8 cellular contexts compared by ENCODE assay signal in genomic region chr7:92695308-92696261, GRCh38.
DNase-seq lines count a peak whose midpoint lies in the region; ATAC-seq and TF ChIP-seq lines count a peak whose summit lies in the region.

No MANE protein-coding gene starts in this region.

- H3K27ac Mint-ChIP-seq in activated naive CD4-positive, alpha-beta T cell treated with anti-CD3 and anti-CD28 coated beads, Interleukin-2, amount 50 U/mL, for 72 hours = peak overlapping the region; percentile 3 to 71

- peak overlapping the region; percentile 2 for H2AFZ ChIP-seq in osteoblast (ENCODE audit: low read length)

- peaks cover 2 to 6% of the 10 kb centered on the region in 2 donors for H3K9me3 Mint-ChIP-seq in activated naive CD4-positive, alpha-beta T cell treated with anti-CD3 and anti-CD28 coated beads, Interleukin-2, amount 50 U/mL, for 72 hours

- H3K27ac ChIP-seq in osteoblast (ENCODE audit: low read depth, low read length) = peak overlapping the region; percentile 89

- H3K4me3 ChIP-seq in BE2C (ENCODE audit: low read depth, low read length) (peak overlapping the region; percentile 68), osteoblast (ENCODE audit: insufficient read depth, low read length) (peak overlapping the region; percentile 69)

- H3K27me3 ChIP-seq in BE2C = no peaks in the 10 kb centered on the region
- no peaks in the 10 kb centered on the region for H3K27me3 ChIP-seq in osteoblast (ENCODE audit: insufficient read depth, low read length)

- no peaks in the 10 kb centered on the region for H4K20me1 ChIP-seq in osteoblast (ENCODE audit: insufficient read depth, low read length)

- intact Hi-C loops in Right ventricle myocardium superior (cut with DNase I) = loop anchor here (10.0 kb wide), 1 partner anchor 89 kb away; no protein-coding TSS in a partner anchor

- no peaks in the 10 kb centered on the region for H3K9me3 ChIP-seq in BE2C
- no peaks in the 10 kb centered on the region for H3K9me3 ChIP-seq in osteoblast (ENCODE audit: low read depth, low read length)

- H3K4me1 ChIP-seq in BE2C (peaks cover 30% of the 10 kb centered on the region), osteoblast (ENCODE audit: insufficient read depth, low read length) (peaks cover 51% of the 10 kb centered on the region)

- H3K36me3 ChIP-seq in BE2C (0 out of 2 replicates have a peak, but pooled peaks cover 2% of the 10 kb centered on the region), osteoblast (ENCODE audit: insufficient read depth, low read length) (no peaks in the 10 kb centered on the region)

- TF ChIP-seq CTCF in BE2C (IDR thresholded peaks at IDR 0.05; ENCODE audit: low read depth, low read length) (no peak), osteoblast (IDR thresholded peaks at IDR 0.05; ENCODE audit: extremely low read depth, low read depth, low read length) (no peak)

- H3K4me2 ChIP-seq in osteoblast (ENCODE audit: insufficient read depth, low read length) = peak overlapping the region; percentile 85

- DNase-seq in BE2C (peak; percentile 56), Right ventricle myocardium superior (peak; percentile 47), osteoblast (ENCODE audit: insufficient read length, low spot score, missing footprints) (peak; percentile 55), NCI-H2029 (lab: John Stamatoyannopoulos, UW) (no peak)
- DNase-seq in activated naive CD4-positive, alpha-beta T cell treated with anti-CD3 and anti-CD28 coated beads, Interleukin-2, amount 50 U/mL, for 72 hours (ENCODE audit: low spot score in 2 of 2) = no peak
- no peak for DNase-seq in stimulated activated CD4-positive, alpha-beta T cell treated with anti-CD3 and anti-CD28 coated beads, Interleukin-4, amount 100 ng/mL, for 24 hours

- peak; percentile 44 for ATAC-seq in HG03432 (IDR thresholded peaks at IDR 0.05; ENCODE audit: unreplicated experiment)
- ATAC-seq in activated naive CD4-positive, alpha-beta T cell treated with anti-CD3 and anti-CD28 coated beads, Interleukin-2, amount 50 U/mL, for 72 hours = peak; percentile 28 to 30
- peak; percentile 59 for ATAC-seq in Right ventricle myocardium superior (ENCODE audit: poor library complexity)
- no peak for ATAC-seq in GM21529 (IDR thresholded peaks at IDR 0.05; ENCODE audit: unreplicated experiment)

- peaks cover 4 to 42% of the 10 kb centered on the region in 2 donors for H3K36me3 Mint-ChIP-seq in activated naive CD4-positive, alpha-beta T cell treated with anti-CD3 and anti-CD28 coated beads, Interleukin-2, amount 50 U/mL, for 72 hours

- H3K79me2 ChIP-seq in osteoblast (ENCODE audit: insufficient read depth, low read length) = peaks cover 51% of the 10 kb centered on the region

Comparison
In these comparisons a context has a peak if more than half of its experiments do, and no peak if none do; other contexts are left out.
1. DNase-seq: peak in BE2C (single experiment), Right ventricle myocardium superior (single experiment) and osteoblast (single experiment); none in activated naive CD4-positive, alpha-beta T cell treated with anti-CD3 and anti-CD28 coated beads, Interleukin-2, amount 50 U/mL, for 72 hours (0 of 2), stimulated activated CD4-positive, alpha-beta T cell treated with anti-CD3 and anti-CD28 coated beads, Interleukin-4, amount 100 ng/mL, for 24 hours (single experiment) and NCI-H2029 (single experiment).